Comparison of ENCODE assay signal across 31 cellular contexts in the genomic region with DNA sequence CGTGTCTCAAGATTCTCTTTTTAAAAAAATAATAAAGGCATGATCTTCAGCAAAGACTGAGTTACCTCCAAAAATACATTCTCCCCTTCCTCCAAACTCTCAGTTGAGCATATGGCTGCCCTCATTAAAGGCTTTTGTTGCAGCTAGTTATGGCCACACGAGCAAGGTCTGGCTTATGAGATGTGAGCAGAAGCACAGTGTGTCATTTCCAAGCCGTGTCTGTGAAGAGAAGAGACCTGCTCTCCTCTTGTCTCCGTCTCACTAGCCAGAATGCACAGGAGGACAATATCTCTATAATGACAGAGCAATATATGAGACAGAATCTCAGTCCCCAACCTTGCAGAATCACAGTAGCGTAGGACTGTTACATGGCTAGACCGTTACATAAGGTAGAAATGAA.
"Had no signal": no experiment of that assay in that cellular context is flagged by ENCODE, and none has a peak within 500 bp of the region (broad histone marks: within the 10 kb centered on the region; RNA-seq: fewer than 3 reads in every experiment).

No MANE protein-coding gene starts in this region.

- ATAC-seq: activated CD8-positive, alpha-beta T cell treated with anti-CD3 and anti-CD28 coated beads for 36 hours; activated T-cell treated with anti-CD3 and anti-CD28 coated beads, Interleukin-2, amount 50 U/mL, for 4 hours; gastroesophageal sphincter; left colon; naive thymus-derived CD4-positive, alpha-beta T cell; pancreas; stimulated activated memory B cell treated with anti-CD40 and anti-IgM and Interleukin-4, amounts not matched to agents 10 μg/mL and 1 μg/mL and 100 μg/mL, for 72 hours; T-helper 17 cell; WTC11 had no signal

- H3K27me3 ChIP-seq: gastroesophageal sphincter, heart left ventricle, pancreas, stomach, tibial nerve had no signal

- H3K4me2 ChIP-seq: smooth muscle cell had no signal

- H3K27ac ChIP-seq: gastroesophageal sphincter, heart left ventricle, pancreas, prostate gland, stomach, tibial nerve had no signal

- H3K9me3 ChIP-seq: gastroesophageal sphincter, heart left ventricle, pancreas, prostate gland, stomach, tibial nerve had no signal

- H3K4me1 ChIP-seq: prostate gland had no signal

- DNase-seq: activated CD4-positive, alpha-beta T cell treated with anti-CD3 and anti-CD28 coated beads for 1 hour; activated CD4-positive, alpha-beta T cell treated with anti-CD3 and anti-CD28 coated beads, Interleukin-2, amount 10 ng/mL, durations not matched to agents 7 days and 5 days; activated CD8-positive, alpha-beta T cell treated with anti-CD3 and anti-CD28 coated beads for 36 hours; activated T-cell treated with anti-CD3 and anti-CD28 coated beads, Interleukin-2, amount 50 U/mL, for 4 hours; dermis blood vessel endothelial cell; effector CD8-positive, alpha-beta T cell; heart left ventricle; hypothalamus; immature natural killer cell; kidney; left colon; mammary epithelial cell; midbrain; naive thymus-derived CD4-positive, alpha-beta T cell; pancreas; retina; stimulated activated CD4-positive, alpha-beta T cell treated with anti-CD3 and anti-CD28 coated beads, Interleukin-1b, Interleukin-23, amount 100 ng/mL, for 48 hours; stimulated activated CD4-positive, alpha-beta T cell treated with anti-CD3 and anti-CD28 coated beads, Interleukin-4, amount 100 ng/mL, for 4 hours; stimulated activated CD8-positive, alpha-beta memory T cell treated with anti-CD3 and anti-CD28 coated beads, Interleukin-4, amount 100 ng/mL, for 48 hours; stomach; T-helper 17 cell; T1000 had no signal

- H3K36me3 ChIP-seq: gastroesophageal sphincter, heart left ventricle, pancreas, prostate gland, stomach, tibial nerve had no signal

- H3K4me3 ChIP-seq: gastroesophageal sphincter, heart left ventricle, pancreas, prostate gland, smooth muscle cell, stomach, tibial nerve had no signal

- FAIRE-seq: bronchial epithelial cell, colon, endometrium, kidney had no signal
